In genomic region chr6:132669690-132670291, GRCh38 we compare ENCODE assay signal across 9 cellular contexts. TPM values are rescaled to one million over a fixed set of nuclear protein-coding genes. Genes with fewer than 3 reads are reported as not detected.
DNase-seq lines count a peak whose midpoint lies in the region; ATAC-seq and TF ChIP-seq lines count a peak whose summit lies in the region.
"Had no signal": no experiment of that assay in that cellular context is flagged by ENCODE, and none has a peak within 500 bp of the region (broad histone marks: within the 10 kb centered on the region; RNA-seq: fewer than 3 reads in every experiment).

No MANE protein-coding gene starts in this region.

- H3K36me3 Mint-ChIP-seq in dendritic cell treated with granulocyte-macrophage colony-stimulating factor and Interleukin-4, amounts not matched to agents 40 ng/mL and 50 ng/mL, for 4 days (ENCODE audit: low read depth), result no peaks in the 10 kb centered on the region

- H3K27me3 ChIP-seq in lung (ENCODE audit: control insufficient read depth, insufficient read depth) (no peaks in the 10 kb centered on the region), vagina (no peaks in the 10 kb centered on the region)

- H3K4me2 ChIP-seq in OCI-LY7 (ENCODE audit: low read length), result peak overlapping the region; percentile 62

- H3K27ac Mint-ChIP-seq in dendritic cell treated with granulocyte-macrophage colony-stimulating factor and Interleukin-4, amounts not matched to agents 40 ng/mL and 50 ng/mL, for 4 days, result peak overlapping the region; percentile 60

- no peaks in the 10 kb centered on the region for H3K27me3 Mint-ChIP-seq in dendritic cell treated with granulocyte-macrophage colony-stimulating factor and Interleukin-4, amounts not matched to agents 40 ng/mL and 50 ng/mL, for 4 days

- peak overlapping the region; percentile 82 for H2AFZ ChIP-seq in OCI-LY7 (ENCODE audit: low read length)

- no peak for TF ChIP-seq POLR2A in vagina (IDR thresholded peaks at IDR 0.05)

- no peaks in the 10 kb centered on the region for H3K36me3 ChIP-seq in OCI-LY7 (ENCODE audit: insufficient read depth, low read length)
- no peaks in the 10 kb centered on the region for H3K36me3 ChIP-seq in lung (ENCODE audit: control insufficient read depth in 2 of 2, insufficient read depth in 2 of 2, low read length in 2 of 2)
- H3K36me3 ChIP-seq in vagina, result no peaks in the 10 kb centered on the region

- no peaks in the 10 kb centered on the region for H4K20me1 ChIP-seq in OCI-LY7 (ENCODE audit: insufficient read depth, low read length)

- H3K27ac ChIP-seq in OCI-LY7 (ENCODE audit: low read depth, low read length, poor library complexity, severe bottlenecking) (no peak overlapping the region), lung (ENCODE audit: low read depth in 1 of 2, low read length in 1 of 2) (no peak overlapping the region), vagina (no peak overlapping the region)

- 3 to 6% methylated on average over 4 of the region's 4 CpGs for WGBS in lung, 2 donors

- no TSS peak for BruUV-seq in OCI-LY7 (replicated peaks; lab: Mats Ljungman, UMichigan)

- DNase-seq in AG08395 (ENCODE audit: low spot score), result peak; percentile 49
- DNase-seq in GM13976 (ENCODE audit: low spot score), result peak; percentile 47
- peak; percentile 80 for DNase-seq in OCI-LY7 (ENCODE audit: low spot score)
- DNase-seq in lung (ENCODE audit: low spot score), result no peak
- no peak for DNase-seq in ecto neural progenitor cell (ENCODE audit: low spot score)
- no peak for DNase-seq in vagina (ENCODE audit: extremely low spot score in 2 of 2)

- H3K9me3 ChIP-seq in OCI-LY7 (ENCODE audit: low read length), result no peaks in the 10 kb centered on the region
- H3K9me3 ChIP-seq in lung (ENCODE audit: control insufficient read depth in 2 of 2, insufficient read depth in 1 of 2, low read length in 1 of 2), result no peaks in the 10 kb centered on the region
- H3K9me3 ChIP-seq in vagina, result no peaks in the 10 kb centered on the region

- no peaks in the 10 kb centered on the region for H3K9me2 ChIP-seq in OCI-LY7 (ENCODE audit: insufficient read depth, low read length)

- no peaks in the 10 kb centered on the region for H3K79me2 ChIP-seq in OCI-LY7 (ENCODE audit: insufficient read depth, low read depth, low read length)

- in situ Hi-C loops in GM13976 (cut with MboI; ENCODE audit: low sequenced_read_pairs, unreplicated experiment), result loop anchor here (5.0 kb wide), 1 partner anchor 98 kb away; no protein-coding TSS in a partner anchor

- intact Hi-C loops in OCI-LY7 (cut with micrococcal nuclease; ENCODE audit: unreplicated experiment), result loop anchor here (1.0 to 10.0 kb wide), 6 partner anchors 99 to 387 kb away; no protein-coding TSS in a partner anchor
- intact Hi-C loops in dendritic cell treated with granulocyte-macrophage colony-stimulating factor and Interleukin-4, amounts not matched to agents 40 ng/mL and 50 ng/mL, for 4 days (cut with micrococcal nuclease), result loop anchor here (1.0 to 10.0 kb wide), 3 partner anchors 99 to 395 kb away; no protein-coding TSS in a partner anchor
- intact Hi-C loops in vagina (cut with DNase I), result no loop called here

- H3K4me1 ChIP-seq in OCI-LY7 (ENCODE audit: insufficient read depth, low read length, poor library complexity, severe bottlenecking), result peaks cover 9% of the 10 kb centered on the region
- no peaks in the 10 kb centered on the region for H3K4me1 ChIP-seq in lung (ENCODE audit: control insufficient read depth in 2 of 2, insufficient read depth in 2 of 2, low read length in 2 of 2)
- H3K4me1 ChIP-seq in vagina, result no peaks in the 10 kb centered on the region

- ATAC-seq in HG03520 (IDR thresholded peaks at IDR 0.05; ENCODE audit: unreplicated experiment) (peak; percentile 69), lung (ENCODE audit: insufficient read depth, low FRiP score) (peak; percentile 84)

- CTCF ChIA-PET in OCI-LY7 (lab: Charles Lee; ENCODE audit: unreplicated experiment), result interaction anchor here (0.6 to 0.8 kb wide), 3 partner anchors 100 to 129 kb away, joined by 4 to 7 read pairs (median 6); partner anchors contain the start of gene SLC18B1

- no peak overlapping the region for H3K4me3 Mint-ChIP-seq in dendritic cell treated with granulocyte-macrophage colony-stimulating factor and Interleukin-4, amounts not matched to agents 40 ng/mL and 50 ng/mL, for 4 days

- H3K4me3 ChIP-seq in OCI-LY7 (ENCODE audit: low read depth, low read length, poor library complexity, severe bottlenecking) (peak overlapping the region; percentile 27), lung (no peak overlapping the region), vagina (no peak overlapping the region)

- H3K4me1 Mint-ChIP-seq in dendritic cell treated with granulocyte-macrophage colony-stimulating factor and Interleukin-4, amounts not matched to agents 40 ng/mL and 50 ng/mL, for 4 days (ENCODE audit: low read depth), result peaks cover 10% of the 10 kb centered on the region

- POLR2A ChIA-PET in OCI-LY7 (lab: Charles Lee), result interaction anchor here (0.6 to 1.9 kb wide), 14 partner anchors 24 to 764 kb away, joined by 3 to 7 read pairs (median 4); no protein-coding TSS in a partner anchor

- no peaks in the 10 kb centered on the region for H3K9me3 Mint-ChIP-seq in dendritic cell treated with granulocyte-macrophage colony-stimulating factor and Interleukin-4, amounts not matched to agents 40 ng/mL and 50 ng/mL, for 4 days

- TF ChIP-seq CTCF in GM13976 (IDR thresholded peaks at IDR 0.05; ENCODE audit: borderline replicate concordance, control extremely low read depth, extremely low read depth, insufficient read depth, missing control alignments) (peak; percentile 33), OCI-LY7 (conservative IDR thresholded peaks at IDR 0.05; ENCODE audit: low read length) (peak; percentile 93), lung (IDR thresholded peaks at IDR 0.05; ENCODE audit: control extremely low read depth, extremely low read depth) (peak; percentile 22), vagina (IDR thresholded peaks at IDR 0.05) (peak in 1 of 3 experiments; percentile 34)

RNA-seq across cellular contexts. Expression of gene TAAR1, which starts 10.8 kb away (rescaled TPM):
- total RNA-seq in OCI-LY7 (2014; rRNA removed; shearing (Covaris generic)), result not detected in 2 replicates
- total RNA-seq in OCI-LY7 (2022) (not detected in 2 replicates), lung (not detected), vagina (not detected)
- polyA plus RNA-seq in lung, result under 1 TPM in 1 of 2 donors, not detected in 1; 0.06 TPM
- total RNA-seq: subcutaneous adipose tissue had no signal

RNA-seq across cellular contexts. Expression of gene VNN1, which starts 44.1 kb away (rescaled TPM):
- total RNA-seq in OCI-LY7 (2014; rRNA removed; shearing (Covaris generic)), result not detected in 2 replicates
- total RNA-seq in OCI-LY7 (2022) (not detected in 2 replicates), lung (1 to 10 TPM; 3.1 to 3.5 TPM), vagina (2.0 TPM)
- polyA plus RNA-seq in lung, result 10 to 100 TPM in 1 of 2 donors, 1 to 10 TPM in 1; 2.2 to 64.9 TPM

RNA-seq across cellular contexts. Expression of gene TAAR2, which starts 45.7 kb away (rescaled TPM):
- total RNA-seq in OCI-LY7 (2014; rRNA removed; shearing (Covaris generic)), result not detected in 2 replicates
- total RNA-seq in OCI-LY7 (2022) (not detected in 2 replicates), lung (not detected), vagina (not detected)
- not detected for polyA plus RNA-seq in lung
- total RNA-seq: subcutaneous adipose tissue had no signal

Comparison
In these comparisons a context has a peak if more than half of its experiments do, and no peak if none do; other contexts are left out.
1. DNase-seq: peak in AG08395 (single experiment), GM13976 (single experiment) and OCI-LY7 (single experiment); none in lung (single experiment), ecto neural progenitor cell (single experiment) and vagina (0 of 2).